8 cellular contexts compared by ENCODE assay signal in genomic region chr10:100519321-100520051, GRCh38. TPM values are rescaled to one million over a fixed set of nuclear protein-coding genes. Genes with fewer than 3 reads are reported as not detected.
DNase-seq lines count a peak whose midpoint lies in the region; ATAC-seq and TF ChIP-seq lines count a peak whose summit lies in the region.

Gene SEC31B (minus strand): TSS chr10:100519861. CDS start chr10:100516952, 2,909 bp downstream.

- no peaks in the 10 kb centered on the region for H3K9me3 ChIP-seq in A673 (ENCODE audit: low read depth, low read length, poor library complexity, severe bottlenecking)
- no peaks in the 10 kb centered on the region for H3K9me3 ChIP-seq in endodermal cell (ENCODE audit: control insufficient read depth, low read length)
- H3K9me3 ChIP-seq in upper lobe of right lung = no peaks in the 10 kb centered on the region

- WGBS in endodermal cell (ENCODE audit: insufficient coverage in 1 of 2, insufficient read length in 1 of 2), 2 experiments = 1 to 3% methylated on average over 23 to 72 of the region's 72 CpGs

- POLR2A ChIA-PET in A673 (lab: Charles Lee; ENCODE audit: low non-redundant PET) = no interaction called here

- TF ChIP-seq POLR2A in GM18505 (IDR thresholded peaks at IDR 0.05; ENCODE audit: borderline replicate concordance, extremely low read depth, insufficient read depth, insufficient read length) = no peak

- peaks cover 54% of the 10 kb centered on the region for H3K27me3 Mint-ChIP-seq in endodermal cell (ENCODE audit: insufficient read depth)

- no TSS peak for BruUV-seq in A673 (replicated peaks; lab: Mats Ljungman, UMichigan)

- H3K36me3 ChIP-seq in A673 (ENCODE audit: insufficient read depth, low read length, poor library complexity, severe bottlenecking) (peaks cover 8% of the 10 kb centered on the region), endodermal cell (ENCODE audit: control insufficient read depth, insufficient read depth, low read length) (peaks cover 23% of the 10 kb centered on the region), upper lobe of right lung (peaks cover 27% of the 10 kb centered on the region)

- H3K27me3 ChIP-seq in A673 (replicated peaks; ENCODE audit: insufficient read depth, low read depth, low read length, poor library complexity) = no peaks in the 10 kb centered on the region
- peaks cover 55% of the 10 kb centered on the region for H3K27me3 ChIP-seq in endodermal cell (ENCODE audit: control insufficient read depth, insufficient read depth, low read length, poor library complexity, severe bottlenecking)
- no peaks in the 10 kb centered on the region for H3K27me3 ChIP-seq in upper lobe of right lung

- CTCF ChIA-PET in A673 (lab: Charles Lee) = interaction anchor here (0.6 to 1.9 kb wide), 15 partner anchors 10 to 787 kb away, joined by 3 to 19 read pairs (median 4); partner anchors contain the start of genes CUTC and HIF1AN

- peaks cover 12% of the 10 kb centered on the region for H3K36me3 Mint-ChIP-seq in endodermal cell (ENCODE audit: low read depth)

- ATAC-seq in upper lobe of right lung (peak; percentile 59), GM18505 (IDR thresholded peaks at IDR 0.05; ENCODE audit: unreplicated experiment) (no peak)

- H3K4me3 ChIP-seq in A673 (ENCODE audit: low read depth, low read length, poor library complexity, severe bottlenecking) (peak within 1 kb of the TSS; percentile 50), endodermal cell (ENCODE audit: low read length) (peak within 1 kb of the TSS; percentile 70), upper lobe of right lung (peak within 1 kb of the TSS; percentile 39)

- H3K9ac ChIP-seq in endodermal cell (ENCODE audit: extremely low read depth, low read length, poor library complexity, severe bottlenecking) = no peak within 1 kb of the TSS

- TF ChIP-seq CTCF in A673 (conservative IDR thresholded peaks at IDR 0.05; ENCODE audit: low read depth, low read length) (no peak), endodermal cell (conservative IDR thresholded peaks at IDR 0.05) (no peak), upper lobe of right lung (IDR thresholded peaks at IDR 0.05) (no peak)

- no peak within 1 kb of the TSS for H3K27ac ChIP-seq in A673 (ENCODE audit: low read depth, low read length, poor library complexity, severe bottlenecking)
- H3K27ac ChIP-seq in endodermal cell (ENCODE audit: low read depth, low read length) = no peak within 1 kb of the TSS
- no peak within 1 kb of the TSS for H3K27ac ChIP-seq in upper lobe of right lung

- H3K27ac Mint-ChIP-seq in endodermal cell = no peak within 1 kb of the TSS

- peak within 1 kb of the TSS; percentile 67 for H3K4me3 Mint-ChIP-seq in endodermal cell

- no peak for DNase-seq in A673 (ENCODE audit: low spot score)
- DNase-seq in NCI-H748 (lab: John Stamatoyannopoulos, UW; ENCODE audit: unreplicated experiment) = peak; percentile 74
- DNase-seq in endodermal cell = peak; percentile 92
- DNase-seq in midbrain (lab: John Stamatoyannopoulos, UW) = peak; percentile 53
- DNase-seq in upper lobe of right lung = peak; percentile 69
- DNase-seq in NCI-H1092 treated with DMSO at 0.1 percent for 48 hours (lab: John Stamatoyannopoulos, UW) = no peak
- DNase-seq in NCI-H2029 treated with DMSO at 0.1 percent for 48 hours (lab: John Stamatoyannopoulos, UW) = no peak

- no peaks in the 10 kb centered on the region for H3K9me3 Mint-ChIP-seq in endodermal cell

- intact Hi-C loops in A673 (cut with micrococcal nuclease; ENCODE audit: unreplicated experiment) (loop anchor here (5.0 kb wide), 1 partner anchor 672 kb away; no protein-coding TSS in a partner anchor), upper lobe of right lung (cut with DNase I) (no loop called here)

- H3K4me1 Mint-ChIP-seq in endodermal cell = peaks cover 10% of the 10 kb centered on the region

- H3K4me1 ChIP-seq in A673 (ENCODE audit: insufficient read depth, low read length, poor library complexity, severe bottlenecking) (peaks cover 7% of the 10 kb centered on the region), endodermal cell (ENCODE audit: control insufficient read depth, insufficient read depth, low read length) (peaks cover 4% of the 10 kb centered on the region), upper lobe of right lung (peaks cover 7% of the 10 kb centered on the region)

RNA-seq across cellular contexts. Expression of gene SEC31B, which starts in this region (rescaled TPM):
- total RNA-seq in A673 (2021) (3.8 and 4.7 TPM in 2 replicates), endodermal cell (10 to 100 TPM in 1 of 2 donors, 1 to 10 TPM in 1; 9.0 to 13.6 TPM), upper lobe of right lung (18.2 TPM)
- polyA plus RNA-seq in endodermal cell (2013, experiment 1 of 2) = 14.0 TPM
- polyA plus RNA-seq in endodermal cell (2013, experiment 2 of 2) = 13.4 TPM

Comparison
In these comparisons a context has a peak if more than half of its experiments do, and no peak if none do; other contexts are left out.
1. DNase-seq: peak in NCI-H748 (single experiment), endodermal cell (single experiment), midbrain (single experiment) and upper lobe of right lung (single experiment); none in A673 (single experiment), NCI-H1092 treated with DMSO at 0.1 percent for 48 hours (single experiment) and NCI-H2029 treated with DMSO at 0.1 percent for 48 hours (single experiment).
2. Peak in every context shown above with its lines, with median percentiles within 50 percentile points of each other: H3K4me3 ChIP-seq.